Comparison of ENCODE assay signal across 24 cellular contexts in the genomic region with DNA sequence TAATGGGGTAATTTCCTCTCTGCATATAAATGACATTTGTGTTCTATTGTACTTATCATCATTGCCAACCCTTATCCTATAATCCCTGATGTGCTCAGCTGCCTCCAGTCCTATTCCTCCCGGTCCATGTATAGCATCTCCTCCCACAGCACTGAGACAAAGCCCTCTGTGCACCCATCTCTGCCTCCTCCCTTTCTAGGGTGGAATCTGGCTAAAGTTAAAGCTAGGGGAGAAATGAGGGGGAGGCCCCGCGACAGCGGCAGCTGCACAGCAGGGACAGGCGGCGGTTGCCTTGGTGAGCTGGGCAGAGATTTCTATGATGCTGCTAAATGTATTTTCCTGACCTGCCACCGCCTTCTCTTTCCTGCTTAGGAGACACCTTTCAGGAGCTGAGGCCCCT. TPM values are rescaled to one million over a fixed set of nuclear protein-coding genes. Genes with fewer than 3 reads are reported as not detected.
DNase-seq lines count a peak whose midpoint lies in the region; ATAC-seq lines count a peak whose summit lies in the region.
"Had no signal": no experiment of that assay in that cellular context is flagged by ENCODE, and none has a peak within 500 bp of the region (broad histone marks: within the 10 kb centered on the region; RNA-seq: fewer than 3 reads in every experiment).

No MANE protein-coding gene starts in this region.

- no peaks in the 10 kb centered on the region for H3K9me3 Mint-ChIP-seq in stimulated activated naive CD8-positive, alpha-beta T cell treated with anti-CD3 and anti-CD28 coated beads, Interleukin-15, amount 100 ng/mL, for 72 hours
- H3K9me3 Mint-ChIP-seq: activated T-cell treated with anti-CD3 and anti-CD28 coated beads, Interleukin-2, amount 50 U/mL, for 24 hours; naive thymus-derived CD8-positive, alpha-beta T cell; T-helper 1 cell treated with Interleukin-12 subunit alpha and Interleukin-12 subunit beta and Interleukin-4 antibody, amounts not matched to agents 30 μg/mL and 1 μg/mL, for 36 hours; type B pancreatic cell had no signal

- H3K27ac Mint-ChIP-seq in stimulated activated naive CD8-positive, alpha-beta T cell treated with anti-CD3 and anti-CD28 coated beads, Interleukin-15, amount 100 ng/mL, for 72 hours = peak overlapping the region in 1 of 2 donors; percentile 53
- H3K27ac Mint-ChIP-seq: activated T-cell treated with anti-CD3 and anti-CD28 coated beads, Interleukin-2, amount 50 U/mL, for 24 hours; naive thymus-derived CD8-positive, alpha-beta T cell; T-helper 1 cell treated with Interleukin-12 subunit alpha and Interleukin-12 subunit beta and Interleukin-4 antibody, amounts not matched to agents 30 μg/mL and 1 μg/mL, for 36 hours; type B pancreatic cell had no signal

- no peaks in the 10 kb centered on the region for H3K4me1 Mint-ChIP-seq in stimulated activated naive CD8-positive, alpha-beta T cell treated with anti-CD3 and anti-CD28 coated beads, Interleukin-15, amount 100 ng/mL, for 72 hours
- H3K4me1 Mint-ChIP-seq: naive thymus-derived CD8-positive, alpha-beta T cell had no signal

- peaks cover 60% of the 10 kb centered on the region for H3K27me3 Mint-ChIP-seq in stimulated activated naive CD8-positive, alpha-beta T cell treated with anti-CD3 and anti-CD28 coated beads, Interleukin-15, amount 100 ng/mL, for 72 hours

- intact Hi-C loops in head of caudate nucleus (cut with DNase I) = loop anchor here (5.0 to 10.0 kb wide), 3 partner anchors 60 to 390 kb away; no protein-coding TSS in a partner anchor

- DNase-seq in COR-L47 (lab: John Stamatoyannopoulos, UW) = peak; percentile 73
- peak in 2 of 3 experiments; percentile 82 to 92 for DNase-seq in NCI-H1417 (lab: John Stamatoyannopoulos, UW)
- DNase-seq in NCI-H69 (lab: John Stamatoyannopoulos, UW) = peak; percentile 79
- DNase-seq in head of caudate nucleus = peak in 28 of 42 donors; percentile 13 to 75 (median 44)
- no peak for DNase-seq in stimulated activated naive CD8-positive, alpha-beta T cell treated with anti-CD3 and anti-CD28 coated beads, Interleukin-15, amount 100 ng/mL, for 72 hours
- DNase-seq in NCI-H187 (lab: John Stamatoyannopoulos, UW) = no peak
- DNase-seq in DMS79 (lab: John Stamatoyannopoulos, UW) = no peak
- DNase-seq in cerebellum (ENCODE audit: low spot score) = no peak
- DNase-seq: activated T-cell treated with anti-CD3 and anti-CD28 coated beads, Interleukin-2, amount 50 U/mL, for 24 hours; brain microvascular endothelial cell; esophagus squamous epithelium; left ventricle myocardium inferior; naive thymus-derived CD8-positive, alpha-beta T cell; NCI-H1048; NCI-H510A; ovary; sigmoid colon; stimulated activated CD4-positive, alpha-beta T cell treated with anti-CD3 and anti-CD28 coated beads, Interleukin-15, amount 100 ng/mL, for 24 hours; stomach had no signal

- no peak for ATAC-seq in stimulated activated naive CD8-positive, alpha-beta T cell treated with anti-CD3 and anti-CD28 coated beads, Interleukin-15, amount 100 ng/mL, for 72 hours
- ATAC-seq: naive thymus-derived CD8-positive, alpha-beta T cell had no signal

- no peak overlapping the region for H3K4me3 Mint-ChIP-seq in stimulated activated naive CD8-positive, alpha-beta T cell treated with anti-CD3 and anti-CD28 coated beads, Interleukin-15, amount 100 ng/mL, for 72 hours
- H3K4me3 Mint-ChIP-seq: activated T-cell treated with anti-CD3 and anti-CD28 coated beads, Interleukin-2, amount 50 U/mL, for 24 hours; naive thymus-derived CD8-positive, alpha-beta T cell; T-helper 1 cell treated with Interleukin-12 subunit alpha and Interleukin-12 subunit beta and Interleukin-4 antibody, amounts not matched to agents 30 μg/mL and 1 μg/mL, for 36 hours; type B pancreatic cell had no signal

RNA-seq across cellular contexts. Expression of a gene that starts 12.8 kb away (rescaled TPM):
- 9.8 TPM for total RNA-seq in cerebellum
- total RNA-seq: activated CD8-positive, alpha-beta memory T cell treated with anti-CD3 and anti-CD28 coated beads for 36 hours; esophagus squamous epithelium; left ventricle myocardium inferior; mesenteric fat pad; naive thymus-derived CD8-positive, alpha-beta T cell; ovary; RPMI7951 had no signal

RNA-seq across cellular contexts. Expression of a gene that starts 27.2 kb away (rescaled TPM):
- total RNA-seq in cerebellum = 16.9 TPM
- total RNA-seq: RPMI7951 had no signal

RNA-seq across cellular contexts. Expression of a gene that starts 56.4 kb away (rescaled TPM):
- 40.9 TPM for total RNA-seq in cerebellum

Comparison
In these comparisons a context has a peak if more than half of its experiments do, and no peak if none do; other contexts are left out.
1. DNase-seq: peak in COR-L47 (single experiment), NCI-H1417 (2 of 3), NCI-H69 (single experiment) and head of caudate nucleus (28 of 42); none in stimulated activated naive CD8-positive, alpha-beta T cell treated with anti-CD3 and anti-CD28 coated beads, Interleukin-15, amount 100 ng/mL, for 72 hours (0 of 2), NCI-H187 (0 of 2), DMS79 (single experiment) and cerebellum (single experiment).